ENCODE assay signal across 8 cellular contexts in genomic region chr11:61532136-61533038, GRCh38. TPM values are rescaled to one million over a fixed set of nuclear protein-coding genes. Genes with fewer than 3 reads are reported as not detected.
DNase-seq lines count a peak whose midpoint lies in the region; ATAC-seq and TF ChIP-seq lines count a peak whose summit lies in the region.

No MANE protein-coding gene starts in this region.

- H3K79me2 ChIP-seq in GM23338 (replicated peaks; ENCODE audit: insufficient read depth): no peaks in the 10 kb centered on the region

- no peak overlapping the region for H3K27ac ChIP-seq in GM23338 (ENCODE audit: low read depth)
- H3K27ac ChIP-seq in foreskin keratinocyte: no peak overlapping the region

- peaks cover 16% of the 10 kb centered on the region for H3K4me1 Mint-ChIP-seq in GM23338

- H3K4me3 ChIP-seq in BE2C (ENCODE audit: low read depth, low read length): no peak overlapping the region
- H3K4me3 ChIP-seq in GM23338: no peak overlapping the region

- DNase-seq in BE2C: no peak
- DNase-seq in GM23338 (ENCODE audit: low spot score): peak; percentile 85
- DNase-seq in NCI-H774 (lab: John Stamatoyannopoulos, UW): peak; percentile 70
- peak; percentile 18 for DNase-seq in activated T-cell treated with anti-CD3 and anti-CD28 coated beads for 24 hours (ENCODE audit: low read depth)
- DNase-seq in foreskin keratinocyte: peak in 1 of 2 donors; percentile 44
- DNase-seq in stimulated activated CD4-positive, alpha-beta T cell treated with anti-CD3 and anti-CD28 coated beads, Interleukin-12 subunit alpha, Interleukin-12 subunit beta, amount 100 ng/mL, for 48 hours (ENCODE audit: low read depth in 2 of 3, low spot score in 1 of 3): peak; percentile 24 to 36 (median 24)
- DNase-seq in posterior vena cava (ENCODE audit: low spot score): no peak

- ATAC-seq in GM23338 (peak; percentile 76), foreskin keratinocyte (peak; percentile 70), GM21786 (IDR thresholded peaks at IDR 0.05; ENCODE audit: unreplicated experiment) (no peak)

- H4K20me1 ChIP-seq in GM23338 (replicated peaks; ENCODE audit: insufficient read depth): no peaks in the 10 kb centered on the region

- no peak overlapping the region for H2AFZ ChIP-seq in GM23338

- peaks cover 3% of the 10 kb centered on the region for H3K27me3 Mint-ChIP-seq in GM23338 (ENCODE audit: insufficient read depth, low read depth, poor library complexity)

- H3K36me3 ChIP-seq in BE2C: no peaks in the 10 kb centered on the region
- H3K36me3 ChIP-seq in GM23338 (ENCODE audit: insufficient read depth): no peaks in the 10 kb centered on the region

- no peaks in the 10 kb centered on the region for H3K9me3 ChIP-seq in BE2C

- no peak overlapping the region for H3K27ac Mint-ChIP-seq in GM23338

- no peaks in the 10 kb centered on the region for H3K9me2 ChIP-seq in GM23338 (ENCODE audit: insufficient read depth)

- no peaks in the 10 kb centered on the region for H3K9me3 Mint-ChIP-seq in GM23338

- H3K4me2 ChIP-seq in GM23338: no peak overlapping the region

- H3K4me1 ChIP-seq in BE2C (peaks cover 30% of the 10 kb centered on the region), GM23338 (ENCODE audit: insufficient read depth) (no peaks in the 10 kb centered on the region), foreskin keratinocyte (no peaks in the 10 kb centered on the region)

- no peak overlapping the region for H3K4me3 Mint-ChIP-seq in GM23338

- H3K36me3 Mint-ChIP-seq in GM23338 (ENCODE audit: low read depth): no peaks in the 10 kb centered on the region; the same call in 2 of the 3 replicates

- H3F3A ChIP-seq in GM23338 (replicated peaks; ENCODE audit: low read depth): no peaks in the 10 kb centered on the region

- H3K27me3 ChIP-seq in BE2C: no peaks in the 10 kb centered on the region
- H3K27me3 ChIP-seq in GM23338 (ENCODE audit: insufficient read depth): no peaks in the 10 kb centered on the region
- no peaks in the 10 kb centered on the region for H3K27me3 ChIP-seq in foreskin keratinocyte

- peak; percentile 78 for TF ChIP-seq CTCF in BE2C (IDR thresholded peaks at IDR 0.05; ENCODE audit: low read depth, low read length)
- TF ChIP-seq CTCF in GM23338 (conservative IDR thresholded peaks at IDR 0.05; ENCODE audit: low read depth in 2 of 2): peak; percentile 85 to 90
- peak; percentile 87 for TF ChIP-seq CTCF in foreskin keratinocyte (conservative IDR thresholded peaks at IDR 0.05)

- intact Hi-C loops in posterior vena cava (cut with DNase I): loop anchor here in 1 of 2 donors (10.0 kb wide), 1 partner anchor 102 kb away; no protein-coding TSS in a partner anchor

TF ChIP-seq in GM23338, 12 proteins besides CTCF, POLR2A, EP300 and RAD21 (continues in another document):
- no peak for TF ChIP-seq ZNF331 (CRISPR knock-in tag; IDR thresholded peaks at IDR 0.05; ENCODE audit: low read depth)
- TF ChIP-seq EZH2 (IDR thresholded peaks at IDR 0.05; ENCODE audit: low read depth, unreplicated experiment): no peak
- TF ChIP-seq ZNF114 (CRISPR knock-in tag; IDR thresholded peaks at IDR 0.05): no peak
- TF ChIP-seq NANOG (IDR thresholded peaks at IDR 0.05; ENCODE audit: borderline replicate concordance): no peak
- no peak for TF ChIP-seq ZNF462 (CRISPR knock-in tag; IDR thresholded peaks at IDR 0.05)
- no peak for TF ChIP-seq REST (IDR thresholded peaks at IDR 0.05; ENCODE audit: unreplicated experiment)
- TF ChIP-seq POLR2AphosphoS5 (IDR thresholded peaks at IDR 0.05; ENCODE audit: low read depth): no peak

RNA-seq across cellular contexts. Expression of gene LRRC10B, which starts 23.8 kb away (rescaled TPM):
- not detected for polyA plus RNA-seq in BE2C (2012; ENCODE audit: insufficient read depth, insufficient read length, low read depth)
- total RNA-seq in GM23338 (2014; rRNA removed; shearing (Covaris generic)): 0.08 and 1.6 TPM in 2 replicates
- polyA plus RNA-seq in GM23338 (2016; fragmentation: Nextera tagmentation; extraction: Ambion mirVana): 0.35 and 0.47 TPM in 2 replicates
- total RNA-seq in foreskin keratinocyte: 0.07 TPM in 1 of 2 replicates, not detected in the other
- polyA plus RNA-seq in foreskin keratinocyte: 0.02 and 0.06 TPM in 2 replicates
- total RNA-seq in posterior vena cava: 1 to 10 TPM; 1.5 to 1.6 TPM

RNA-seq across cellular contexts. Expression of gene SYT7, which starts 48.5 kb away (rescaled TPM):
- polyA plus RNA-seq in BE2C (2012; ENCODE audit: insufficient read depth, insufficient read length, low read depth): 7.6 TPM
- total RNA-seq in GM23338 (2014; rRNA removed; shearing (Covaris generic)): 7.0 and 10.3 TPM in 2 replicates
- 1.6 and 1.8 TPM in 2 replicates for polyA plus RNA-seq in GM23338 (2016; fragmentation: Nextera tagmentation; extraction: Ambion mirVana)
- total RNA-seq in foreskin keratinocyte: 2.2 and 4.5 TPM in 2 replicates
- polyA plus RNA-seq in foreskin keratinocyte: 1.5 and 2.5 TPM in 2 replicates
- under 1 TPM; 0.71 to 0.93 TPM for total RNA-seq in posterior vena cava

Comparison
In these comparisons a context has a peak if more than half of its experiments do, and no peak if none do; other contexts are left out.
1. DNase-seq: peak in GM23338 (single experiment), NCI-H774 (single experiment), activated T-cell treated with anti-CD3 and anti-CD28 coated beads for 24 hours (single experiment) and stimulated activated CD4-positive, alpha-beta T cell treated with anti-CD3 and anti-CD28 coated beads, Interleukin-12 subunit alpha, Interleukin-12 subunit beta, amount 100 ng/mL, for 48 hours (3 of 3); none in BE2C (single experiment) and posterior vena cava (single experiment).
2. Peak in every context shown above with its lines, with median percentiles within 50 percentile points of each other: CTCF ChIP-seq.